In the genomic region with DNA sequence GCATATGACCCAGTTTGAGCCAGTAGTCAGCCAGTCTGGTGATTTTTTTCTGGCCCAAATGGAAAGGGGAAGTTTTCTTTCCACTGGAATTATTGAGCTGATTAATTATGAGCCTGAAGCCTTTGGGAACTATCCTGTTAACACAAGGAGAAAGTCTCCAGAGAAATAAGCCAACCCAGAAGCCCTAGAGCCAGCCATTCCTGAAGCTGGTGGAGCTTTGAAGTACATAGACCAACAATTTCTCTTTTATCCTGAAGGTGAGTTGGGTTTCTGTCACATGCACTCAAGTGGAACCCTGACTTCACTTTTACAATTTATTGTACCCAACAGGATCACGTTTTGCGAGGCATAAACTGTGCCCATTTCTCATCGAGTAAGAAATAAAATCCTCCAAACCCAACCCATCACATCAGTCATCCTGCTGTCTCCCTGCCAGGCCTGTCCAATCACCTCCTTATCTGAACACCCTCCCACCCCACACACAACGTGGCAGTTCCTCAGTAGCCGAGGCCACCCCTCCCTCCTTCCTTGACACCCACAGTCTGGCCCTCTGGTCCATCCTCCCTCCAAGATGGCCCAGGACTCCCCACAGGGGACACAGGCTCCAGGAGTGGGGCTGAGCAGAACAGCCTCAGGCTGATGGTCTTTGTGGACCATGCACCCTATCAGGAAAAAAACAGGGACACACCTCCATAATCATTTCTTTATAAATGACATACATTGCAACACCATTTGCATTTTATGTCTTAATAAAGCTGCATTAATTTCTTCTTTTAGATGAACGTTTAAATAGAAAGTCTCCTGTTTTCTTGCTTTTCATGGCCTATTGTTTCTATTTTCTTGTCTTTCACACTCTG, we compare ENCODE assay signal across 16 cellular contexts. TPM values are rescaled to one million over a fixed set of nuclear protein-coding genes. Genes with fewer than 3 reads are reported as not detected.
DNase-seq lines count a peak whose midpoint lies in the region; ATAC-seq and TF ChIP-seq lines count a peak whose summit lies in the region.
"Had no signal": no experiment of that assay in that cellular context is flagged by ENCODE, and none has a peak within 500 bp of the region (broad histone marks: within the 10 kb centered on the region; RNA-seq: fewer than 3 reads in every experiment).

No MANE protein-coding gene starts in this region.

- no peaks in the 10 kb centered on the region for H3K4me1 Mint-ChIP-seq in activated naive CD4-positive, alpha-beta T cell treated with anti-CD3 and anti-CD28 coated beads, Interleukin-2, amount 10 ng/mL, durations not matched to agents 7 days and 5 days

- H3K9me3 Mint-ChIP-seq in activated naive CD4-positive, alpha-beta T cell treated with anti-CD3 and anti-CD28 coated beads, Interleukin-2, amount 10 ng/mL, durations not matched to agents 7 days and 5 days, result no peaks in the 10 kb centered on the region

- H3K27ac Mint-ChIP-seq in activated naive CD4-positive, alpha-beta T cell treated with anti-CD3 and anti-CD28 coated beads, Interleukin-2, amount 10 ng/mL, durations not matched to agents 7 days and 5 days, result peak overlapping the region; percentile 45

- H3K36me3 Mint-ChIP-seq in activated naive CD4-positive, alpha-beta T cell treated with anti-CD3 and anti-CD28 coated beads, Interleukin-2, amount 10 ng/mL, durations not matched to agents 7 days and 5 days, result no peaks in the 10 kb centered on the region

- no peak for TF ChIP-seq POLR2A in uterus (IDR thresholded peaks at IDR 0.05)

- intact Hi-C loops in uterus (cut with DNase I; ENCODE audit: low total_unique reads), result no loop called here

- H3K27me3 ChIP-seq in uterus, result no peaks in the 10 kb centered on the region
- H3K27me3 ChIP-seq: body of pancreas had no signal

- no peaks in the 10 kb centered on the region for H3K4me1 ChIP-seq in uterus
- H3K4me1 ChIP-seq: body of pancreas had no signal

- DNase-seq in activated naive CD4-positive, alpha-beta T cell treated with anti-CD3 and anti-CD28 coated beads, Interleukin-2, amount 10 ng/mL, durations not matched to agents 7 days and 5 days, result no peak
- DNase-seq in activated naive CD4-positive, alpha-beta T cell treated with anti-CD3 and anti-CD28 coated beads, Interleukin-2, amount 50 U/mL, for 16 hours, result no peak
- DNase-seq in cardiac fibroblast (ENCODE audit: low read depth in 2 of 2), result peak; percentile 39 to 81
- peak; percentile 19 for DNase-seq in left kidney (ENCODE audit: low read depth, low spot score)
- DNase-seq in uterus, result no peak
- DNase-seq: DMS153; Kasumi-1; NCI-H2081; occipital lobe; stimulated activated CD4-positive, alpha-beta T cell treated with anti-CD3 and anti-CD28 coated beads, Interleukin-2, amount 100 ng/mL, for 24 hours; stimulated activated naive CD4-positive, alpha-beta T cell; T-helper 9 cell had no signal

- H3K27me3 Mint-ChIP-seq in activated naive CD4-positive, alpha-beta T cell treated with anti-CD3 and anti-CD28 coated beads, Interleukin-2, amount 10 ng/mL, durations not matched to agents 7 days and 5 days, result peaks cover 59% of the 10 kb centered on the region

- no peaks in the 10 kb centered on the region for H3K9me3 ChIP-seq in uterus
- H3K9me3 ChIP-seq: body of pancreas had no signal

- H3K4me3 ChIP-seq in cardiac fibroblast (replicated peaks in 1 of 2; ENCODE audit: low read depth in 2 of 2, low read length in 2 of 2) (no peak overlapping the region), uterus (no peak overlapping the region)
- H3K4me3 ChIP-seq: body of pancreas had no signal

- no peaks in the 10 kb centered on the region for H3K36me3 ChIP-seq in uterus

- ATAC-seq in GM21528 (IDR thresholded peaks at IDR 0.05; ENCODE audit: low FRiP score, unreplicated experiment) (no peak), GM21526 (IDR thresholded peaks at IDR 0.05; ENCODE audit: low FRiP score, unreplicated experiment) (no peak), GM21529 (IDR thresholded peaks at IDR 0.05; ENCODE audit: unreplicated experiment) (no peak)

- peak overlapping the region; percentile 22 to 46 for H3K27ac ChIP-seq in uterus
- H3K27ac ChIP-seq: body of pancreas had no signal

- TF ChIP-seq CTCF in cardiac fibroblast (IDR thresholded peaks at IDR 0.05; ENCODE audit: low read depth, low read length), result no peak
- no peak for TF ChIP-seq CTCF in uterus (IDR thresholded peaks at IDR 0.05)

- no peak overlapping the region for H3K4me3 Mint-ChIP-seq in activated naive CD4-positive, alpha-beta T cell treated with anti-CD3 and anti-CD28 coated beads, Interleukin-2, amount 10 ng/mL, durations not matched to agents 7 days and 5 days

- CTCF ChIA-PET in activated naive CD4-positive, alpha-beta T cell treated with anti-CD3 and anti-CD28 coated beads, Interleukin-2, amount 10 ng/mL, durations not matched to agents 7 days and 5 days (lab: Charles Lee), result no interaction called here

RNA-seq across cellular contexts. Expression of gene GATA2, which starts 55.7 kb away (rescaled TPM):
- total RNA-seq in uterus, result 100 to 1,000 TPM in 1 of 4 donors, 10 to 100 TPM in 3; 30.9 to 171 (median 52.5) TPM

Comparison
In these comparisons a context has a peak if more than half of its experiments do, and no peak if none do; other contexts are left out.
1. DNase-seq: peak in cardiac fibroblast (2 of 2) and left kidney (single experiment); none in activated naive CD4-positive, alpha-beta T cell treated with anti-CD3 and anti-CD28 coated beads, Interleukin-2, amount 10 ng/mL, durations not matched to agents 7 days and 5 days (single experiment), activated naive CD4-positive, alpha-beta T cell treated with anti-CD3 and anti-CD28 coated beads, Interleukin-2, amount 50 U/mL, for 16 hours (single experiment) and uterus (0 of 2).